ENCODE assay signal across 9 cellular contexts in genomic region chr7:151051108-151051507, GRCh38. TPM values are rescaled to one million over a fixed set of nuclear protein-coding genes. Genes with fewer than 3 reads are reported as not detected.
DNase-seq lines count a peak whose midpoint lies in the region; ATAC-seq and TF ChIP-seq lines count a peak whose summit lies in the region.
"Had no signal": no experiment of that assay in that cellular context is flagged by ENCODE, and none has a peak within 500 bp of the region (broad histone marks: within the 10 kb centered on the region; RNA-seq: fewer than 3 reads in every experiment).

No MANE protein-coding gene starts in this region.

- DNase-seq in MM.1S (peak; percentile 33), fibroblast of mammary gland (ENCODE audit: low read depth) (peak; percentile 61), ovary (peak; percentile 60 to 83 (median 69)), SW 1271 (lab: John Stamatoyannopoulos, UW) (no peak)
- peak; percentile 67 for DNase-seq in activated T-cell treated with anti-CD3 and anti-CD28 coated beads, Interleukin-2, amount 50 U/mL, for 1 hour

- ATAC-seq in GM19463 (IDR thresholded peaks at IDR 0.05; ENCODE audit: unreplicated experiment) (no peak), GM21786 (IDR thresholded peaks at IDR 0.05; ENCODE audit: unreplicated experiment) (no peak), HG03442 (IDR thresholded peaks at IDR 0.05; ENCODE audit: unreplicated experiment) (no peak)

- peaks cover 18% of the 10 kb centered on the region for H3K27me3 ChIP-seq in MM.1S (replicated peaks; ENCODE audit: insufficient read depth, low read length)
- H3K27me3 ChIP-seq in ovary: no peaks in the 10 kb centered on the region

- no peaks in the 10 kb centered on the region for H3K9me3 ChIP-seq in MM.1S (replicated peaks; ENCODE audit: insufficient read depth, low read length)
- no peaks in the 10 kb centered on the region for H3K9me3 ChIP-seq in ovary

- intact Hi-C loops in ovary (cut with DNase I): no loop called here

- H3K4me3 ChIP-seq in MM.1S (ENCODE audit: low read length): no peak overlapping the region
- H3K4me3 ChIP-seq in fibroblast of mammary gland (ENCODE audit: control insufficient read depth, low read depth, low read length): no peak overlapping the region
- H3K4me3 ChIP-seq in ovary: no peak overlapping the region

- 0 to 1% (median 1%) methylated on average over 34 to 50 of the region's 50 CpGs for WGBS in ovary, 3 donors

- TF ChIP-seq POLR2A in ovary (IDR thresholded peaks at IDR 0.05): no peak

- H3K27ac ChIP-seq in MM.1S (ENCODE audit: low read length) (no peak overlapping the region), ovary (no peak overlapping the region)
- H3K27ac ChIP-seq: KMS-11 had no signal

- no peaks in the 10 kb centered on the region for H3F3A ChIP-seq in MM.1S (ENCODE audit: insufficient read depth, low read length)

- H2AFZ ChIP-seq in MM.1S (ENCODE audit: low read length): no peak overlapping the region

- H3K36me3 ChIP-seq in MM.1S (replicated peaks; ENCODE audit: insufficient read depth, low read length): no peaks in the 10 kb centered on the region
- H3K36me3 ChIP-seq in ovary: no peaks in the 10 kb centered on the region

- H3K9ac ChIP-seq in MM.1S (ENCODE audit: low read length): no peak overlapping the region
- H3K9ac ChIP-seq: KMS-11 had no signal

- no peak for TF ChIP-seq CTCF in MM.1S (IDR thresholded peaks at IDR 0.05; ENCODE audit: low read length)
- no peak for TF ChIP-seq CTCF in fibroblast of mammary gland (conservative IDR thresholded peaks at IDR 0.05; ENCODE audit: control insufficient read depth, insufficient read depth, low read depth, low read length)
- no peak for TF ChIP-seq CTCF in ovary (IDR thresholded peaks at IDR 0.05)

- no peak for TF ChIP-seq EP300 in ovary (IDR thresholded peaks at IDR 0.05)

- H4K20me1 ChIP-seq in MM.1S (ENCODE audit: insufficient read depth, low read length): no peaks in the 10 kb centered on the region

- H3K4me1 ChIP-seq in MM.1S (ENCODE audit: low read length): no peaks in the 10 kb centered on the region
- peaks cover 3% of the 10 kb centered on the region for H3K4me1 ChIP-seq in ovary (ENCODE audit: insufficient read depth)

- H3K9me2 ChIP-seq in MM.1S (replicated peaks; ENCODE audit: insufficient read depth, low read length): no peaks in the 10 kb centered on the region

- H3K79me2 ChIP-seq in MM.1S (ENCODE audit: low read length): no peaks in the 10 kb centered on the region

- no peak overlapping the region for H3K4me2 ChIP-seq in MM.1S (ENCODE audit: low read depth, low read length)
- H3K4me2 ChIP-seq: KMS-11 had no signal

RNA-seq across cellular contexts. Expression of gene ASIC3, which starts 2.8 kb away (rescaled TPM):
- total RNA-seq in ovary: 1 to 10 TPM; 2.5 to 9.4 (median 4.5) TPM
- 1 to 10 TPM; 1.0 to 2.9 TPM for polyA plus RNA-seq in ovary

RNA-seq across cellular contexts. Expression of gene CDK5, which starts 6.6 kb away (rescaled TPM):
- total RNA-seq in ovary: 1 to 10 TPM; 2.7 to 5.9 (median 4.1) TPM
- 1 to 10 TPM; 3.8 to 9.4 TPM for polyA plus RNA-seq in ovary

RNA-seq across cellular contexts. Expression of gene SLC4A2, which starts 8.3 kb away (rescaled TPM):
- total RNA-seq in ovary: 100 to 1,000 TPM in 4 of 7 donors, 10 to 100 TPM in 3; 55.6 to 127 (median 108) TPM
- 10 to 100 TPM; 10.5 to 53.2 TPM for polyA plus RNA-seq in ovary

RNA-seq across cellular contexts. Expression of gene ABCB8, which starts 22.9 kb away (rescaled TPM):
- total RNA-seq in ovary: 10 to 100 TPM; 15.5 to 45.2 (median 29.1) TPM
- polyA plus RNA-seq in ovary: 10 to 100 TPM in 1 of 2 donors, 1 to 10 TPM in 1; 6.1 to 14.7 TPM

RNA-seq across cellular contexts. Expression of gene ATG9B, which starts 26.8 kb away (rescaled TPM):
- total RNA-seq in ovary: 1 to 10 TPM in 1 of 7 donors, under 1 TPM in 6; 0.18 to 1.0 (median 0.40) TPM
- under 1 TPM; 0.03 to 0.19 TPM for polyA plus RNA-seq in ovary

Comparison
In these comparisons a context has a peak if more than half of its experiments do, and no peak if none do; other contexts are left out.
1. DNase-seq: peak in MM.1S (single experiment), activated T-cell treated with anti-CD3 and anti-CD28 coated beads, Interleukin-2, amount 50 U/mL, for 1 hour (single experiment), fibroblast of mammary gland (single experiment) and ovary (5 of 5); none in SW 1271 (0 of 2).